In genomic region chr6:5482619-5483018, GRCh38 we compare ENCODE assay signal across 30 cellular contexts.
"Had no signal": no experiment of that assay in that cellular context is flagged by ENCODE, and none has a peak within 500 bp of the region (broad histone marks: within the 10 kb centered on the region; RNA-seq: fewer than 3 reads in every experiment).

No MANE protein-coding gene starts in this region.

- ATAC-seq: activated CD4-positive, alpha-beta T cell treated with anti-CD3 and anti-CD28 coated beads for 36 hours; activated CD8-positive, alpha-beta memory T cell treated with anti-CD3 and anti-CD28 coated beads, Interleukin-2, amount 10 ng/mL, durations not matched to agents 7 days and 5 days; activated CD8-positive, alpha-beta T cell treated with anti-CD3 and anti-CD28 coated beads, Interleukin-2, amount 10 ng/mL, durations not matched to agents 7 days and 5 days; foreskin keratinocyte; gastrocnemius medialis; heart left ventricle had no signal

- H3K4me3 Mint-ChIP-seq: activated CD4-positive, alpha-beta memory T cell treated with anti-CD3 and anti-CD28 coated beads for 36 hours; activated CD4-positive, alpha-beta T cell treated with anti-CD3 and anti-CD28 coated beads for 36 hours; activated CD4-positive, alpha-beta T cell treated with anti-CD3 and anti-CD28 coated beads, Interleukin-2, amount 10 ng/mL, durations not matched to agents 24 days and 14 days; activated CD8-positive, alpha-beta memory T cell treated with anti-CD3 and anti-CD28 coated beads, Interleukin-2, amount 10 ng/mL, durations not matched to agents 7 days and 5 days; activated CD8-positive, alpha-beta T cell treated with anti-CD3 and anti-CD28 coated beads, Interleukin-2, amount 10 ng/mL, durations not matched to agents 7 days and 5 days; activated naive CD4-positive, alpha-beta T cell treated with anti-CD3 and anti-CD28 coated beads for 36 hours; activated naive CD4-positive, alpha-beta T cell treated with anti-CD3 and anti-CD28 coated beads, Interleukin-2, amount 50 U/mL, for 24 hours; activated naive CD8-positive, alpha-beta T cell treated with anti-CD3 and anti-CD28 coated beads for 36 hours; activated T-helper 1 cell treated with anti-CD3 and anti-CD28 coated beads, Interleukin-12 subunit alpha, Interleukin-12 subunit beta, Interleukin-2, Interleukin-4 antibody, amounts not matched to agents 30 ng/mL and 10 ng/mL and 1 ng/mL, durations not matched to agents 14 hours and 24 hours and 36 hours had no signal

- H3K27ac ChIP-seq: dorsolateral prefrontal cortex, esophagus muscularis mucosa, foreskin keratinocyte, gastrocnemius medialis, heart left ventricle had no signal

- H3K4me3 ChIP-seq: dorsolateral prefrontal cortex, esophagus muscularis mucosa, gastrocnemius medialis, heart left ventricle had no signal

- H3K9me3 Mint-ChIP-seq: activated CD4-positive, alpha-beta memory T cell treated with anti-CD3 and anti-CD28 coated beads for 36 hours; activated CD4-positive, alpha-beta T cell treated with anti-CD3 and anti-CD28 coated beads, Interleukin-2, amount 10 ng/mL, durations not matched to agents 24 days and 14 days; activated naive CD4-positive, alpha-beta T cell treated with anti-CD3 and anti-CD28 coated beads for 36 hours; activated naive CD4-positive, alpha-beta T cell treated with anti-CD3 and anti-CD28 coated beads, Interleukin-2, amount 50 U/mL, for 24 hours; activated naive CD8-positive, alpha-beta T cell treated with anti-CD3 and anti-CD28 coated beads for 36 hours; activated T-helper 1 cell treated with anti-CD3 and anti-CD28 coated beads, Interleukin-12 subunit alpha, Interleukin-12 subunit beta, Interleukin-2, Interleukin-4 antibody, amounts not matched to agents 30 ng/mL and 10 ng/mL and 1 ng/mL, durations not matched to agents 14 hours and 24 hours and 36 hours; activated T-helper 2 cell treated with anti-CD3 and anti-CD28 coated beads, Interferon-gamma antibody, Interleukin-2, Interleukin-4, amounts not matched to agents 10 μg/mL and 5 μg/mL and 100 μg/mL, durations not matched to agents 14 hours and 24 hours and 36 hours had no signal

- H3K27ac Mint-ChIP-seq: activated CD4-positive, alpha-beta memory T cell treated with anti-CD3 and anti-CD28 coated beads for 36 hours; activated CD4-positive, alpha-beta T cell treated with anti-CD3 and anti-CD28 coated beads for 36 hours; activated CD4-positive, alpha-beta T cell treated with anti-CD3 and anti-CD28 coated beads, Interleukin-2, amount 10 ng/mL, durations not matched to agents 24 days and 14 days; activated CD8-positive, alpha-beta memory T cell treated with anti-CD3 and anti-CD28 coated beads, Interleukin-2, amount 10 ng/mL, durations not matched to agents 7 days and 5 days; activated CD8-positive, alpha-beta T cell treated with anti-CD3 and anti-CD28 coated beads, Interleukin-2, amount 10 ng/mL, durations not matched to agents 7 days and 5 days; activated naive CD4-positive, alpha-beta T cell treated with anti-CD3 and anti-CD28 coated beads for 36 hours; activated naive CD4-positive, alpha-beta T cell treated with anti-CD3 and anti-CD28 coated beads, Interleukin-2, amount 50 U/mL, for 24 hours; activated naive CD8-positive, alpha-beta T cell treated with anti-CD3 and anti-CD28 coated beads for 36 hours; activated T-helper 1 cell treated with anti-CD3 and anti-CD28 coated beads, Interleukin-12 subunit alpha, Interleukin-12 subunit beta, Interleukin-2, Interleukin-4 antibody, amounts not matched to agents 30 ng/mL and 10 ng/mL and 1 ng/mL, durations not matched to agents 14 hours and 24 hours and 36 hours; activated T-helper 2 cell treated with anti-CD3 and anti-CD28 coated beads, Interferon-gamma antibody, Interleukin-2, Interleukin-4, amounts not matched to agents 10 μg/mL and 5 μg/mL and 100 μg/mL, durations not matched to agents 14 hours and 24 hours and 36 hours had no signal

- DNase-seq: activated CD4-positive, alpha-beta memory T cell treated with anti-CD3 and anti-CD28 coated beads for 36 hours; activated CD4-positive, alpha-beta T cell treated with anti-CD3 and anti-CD28 coated beads for 36 hours; activated CD4-positive, alpha-beta T cell treated with anti-CD3 and anti-CD28 coated beads, Interleukin-2, amount 10 ng/mL, durations not matched to agents 24 days and 14 days; activated CD4-positive, CD25-positive, alpha-beta regulatory T cell; activated CD4-positive, CD25-positive, alpha-beta regulatory T cell treated with anti-CD3 and anti-CD28 coated beads, Interleukin-2, amount 50 U/mL, for 72 hours; activated CD8-positive, alpha-beta memory T cell treated with anti-CD3 and anti-CD28 coated beads, Interleukin-2, amount 10 ng/mL, durations not matched to agents 7 days and 5 days; activated CD8-positive, alpha-beta memory T cell treated with anti-CD3 and anti-CD28 coated beads, Interleukin-2, amount 50 U/mL, for 4 hours; activated CD8-positive, alpha-beta T cell treated with anti-CD3 and anti-CD28 coated beads, Interleukin-2, amount 10 ng/mL, durations not matched to agents 7 days and 5 days; activated effector memory CD4-positive, alpha-beta T cell treated with anti-CD3 and anti-CD28 coated beads, Interleukin-2, amount 50 U/mL, for 16 hours; activated naive CD4-positive, alpha-beta T cell treated with anti-CD3 and anti-CD28 coated beads for 36 hours; activated naive CD8-positive, alpha-beta T cell treated with anti-CD3 and anti-CD28 coated beads for 36 hours; activated T-cell treated with anti-CD3 and anti-CD28 coated beads, Interleukin-2, amount 50 U/mL, for 1 hour; activated T-cell treated with anti-CD3 and anti-CD28 coated beads, Interleukin-2, amount 50 U/mL, for 48 hours; amniotic stem cell; anterior cingulate cortex; caudate nucleus; dorsolateral prefrontal cortex; effector memory CD4-positive, alpha-beta T cell; erythroblast; foreskin keratinocyte; gastrocnemius medialis; glutamatergic neuron; heart left ventricle; T-helper 2 cell had no signal

- H3K36me3 Mint-ChIP-seq: activated CD8-positive, alpha-beta memory T cell treated with anti-CD3 and anti-CD28 coated beads, Interleukin-2, amount 10 ng/mL, durations not matched to agents 7 days and 5 days; activated naive CD8-positive, alpha-beta T cell treated with anti-CD3 and anti-CD28 coated beads for 36 hours had no signal

- FAIRE-seq: astrocyte, colon had no signal

- H3K27me3 ChIP-seq: dorsolateral prefrontal cortex, esophagus muscularis mucosa, foreskin keratinocyte, gastrocnemius medialis, heart left ventricle had no signal

- H3K9me3 ChIP-seq: esophagus muscularis mucosa, gastrocnemius medialis, heart left ventricle had no signal

- H3K4me1 ChIP-seq: foreskin keratinocyte had no signal

- H3K36me3 ChIP-seq: gastrocnemius medialis, heart left ventricle had no signal

- H3K27me3 Mint-ChIP-seq: activated CD4-positive, alpha-beta memory T cell treated with anti-CD3 and anti-CD28 coated beads for 36 hours; activated CD4-positive, alpha-beta T cell treated with anti-CD3 and anti-CD28 coated beads for 36 hours; activated CD4-positive, alpha-beta T cell treated with anti-CD3 and anti-CD28 coated beads, Interleukin-2, amount 10 ng/mL, durations not matched to agents 24 days and 14 days; activated CD8-positive, alpha-beta memory T cell treated with anti-CD3 and anti-CD28 coated beads, Interleukin-2, amount 10 ng/mL, durations not matched to agents 7 days and 5 days; activated naive CD4-positive, alpha-beta T cell treated with anti-CD3 and anti-CD28 coated beads, Interleukin-2, amount 50 U/mL, for 24 hours; activated naive CD8-positive, alpha-beta T cell treated with anti-CD3 and anti-CD28 coated beads for 36 hours had no signal
